ENCODE assay signal across 10 cellular contexts in genomic region chr17:42273474-42274272, GRCh38. TPM values are rescaled to one million over a fixed set of nuclear protein-coding genes. Genes with fewer than 3 reads are reported as not detected.
DNase-seq lines count a peak whose midpoint lies in the region; ATAC-seq and TF ChIP-seq lines count a peak whose summit lies in the region.
"Had no signal": no experiment of that assay in that cellular context is flagged by ENCODE, and none has a peak within 500 bp of the region (broad histone marks: within the 10 kb centered on the region; RNA-seq: fewer than 3 reads in every experiment).

No MANE protein-coding gene starts in this region.

- DNase-seq in CD8-positive, alpha-beta T cell, result no peak
- no peak for DNase-seq in IMR-90
- DNase-seq in activated naive CD8-positive, alpha-beta T cell treated with anti-CD3 and anti-CD28 coated beads, Interleukin-2, amount 50 U/mL, for 24 hours, result no peak
- DNase-seq in Right ventricle myocardium inferior (ENCODE audit: missing footprints), result no peak
- no peak for DNase-seq in AG08395 (ENCODE audit: low spot score)
- DNase-seq in NCI-H1092 treated with DMSO at 0.1 percent for 48 hours (lab: John Stamatoyannopoulos, UW), result no peak
- no peak for DNase-seq in endothelial cell (ENCODE audit: low spot score)
- DNase-seq: NCI-H1092 had no signal

- no peak overlapping the region for H3K4ac ChIP-seq in IMR-90 (ENCODE audit: low read depth, low read length)

- peaks cover 72% of the 10 kb centered on the region for H3K4me1 Mint-ChIP-seq in CD8-positive, alpha-beta T cell (ENCODE audit: low read depth)
- peaks cover 73% of the 10 kb centered on the region for H3K4me1 Mint-ChIP-seq in activated naive CD8-positive, alpha-beta T cell treated with anti-CD3 and anti-CD28 coated beads, Interleukin-2, amount 50 U/mL, for 24 hours
- H3K4me1 Mint-ChIP-seq in endothelial cell (ENCODE audit: unreplicated experiment), result peaks cover 41% of the 10 kb centered on the region

- peaks cover 11% of the 10 kb centered on the region for H3K9me1 ChIP-seq in IMR-90 (ENCODE audit: insufficient read depth, low read length)

- no peak overlapping the region for H2AK5ac ChIP-seq in IMR-90 (ENCODE audit: low read depth, low read length)

- no CpG with 5 or more reads among the region's 7 CpGs for WGBS in IMR-90 (ENCODE audit: extremely low coverage in 2 of 2, insufficient read length in 1 of 2), 2 experiments

- peaks cover 63% of the 10 kb centered on the region for H3K79me2 ChIP-seq in neural cell (replicated peaks; ENCODE audit: insufficient read depth, low read length)

- no peak overlapping the region for H2AK9ac ChIP-seq in IMR-90 (replicated peaks; ENCODE audit: low read depth, low read length, poor library complexity)

- ATAC-seq in CD8-positive, alpha-beta T cell, result no peak
- ATAC-seq in IMR-90 (ENCODE audit: low read depth) (no peak), Right ventricle myocardium inferior (no peak)
- no peak for ATAC-seq in activated naive CD8-positive, alpha-beta T cell treated with anti-CD3 and anti-CD28 coated beads, Interleukin-2, amount 50 U/mL, for 24 hours

- CTCF ChIA-PET in CD8-positive, alpha-beta T cell (lab: Charles Lee), result interaction anchor here (0.8 to 3.0 kb wide), 4 partner anchors 26 to 133 kb away, joined by 4 to 13 read pairs (median 9); no protein-coding TSS in a partner anchor
- CTCF ChIA-PET in IMR-90 (lab: Yijun Ruan, JAX), result interaction anchor here (0.6 kb wide), 1 partner anchor 430 kb away, joined by 3 read pairs; no protein-coding TSS in a partner anchor

- no peak overlapping the region for H3K56ac ChIP-seq in IMR-90 (ENCODE audit: extremely low read depth, insufficient read depth, low read length)

- no peaks in the 10 kb centered on the region for H3K9me2 ChIP-seq in neural cell (ENCODE audit: insufficient read depth, low read length)

- POLR2A ChIA-PET in CD8-positive, alpha-beta T cell (lab: Charles Lee), result interaction anchor here (0.6 to 4.1 kb wide), 4 partner anchors 16 to 137 kb away, joined by 3 to 38 read pairs (median 9); no protein-coding TSS in a partner anchor
- POLR2A ChIA-PET in IMR-90 (lab: Charles Lee; ENCODE audit: unreplicated experiment), result no interaction called here

- no peaks in the 10 kb centered on the region for H3K27me3 ChIP-seq in CD8-positive, alpha-beta T cell (ENCODE audit: insufficient read depth, low read length)
- H3K27me3 ChIP-seq in IMR-90 (ENCODE audit: control insufficient read depth, insufficient read depth, low read length) (no peaks in the 10 kb centered on the region), neural cell (ENCODE audit: insufficient read depth, low read depth, low read length) (no peaks in the 10 kb centered on the region)

- H3K9me3 Mint-ChIP-seq in CD8-positive, alpha-beta T cell, result no peaks in the 10 kb centered on the region
- H3K9me3 Mint-ChIP-seq in activated naive CD8-positive, alpha-beta T cell treated with anti-CD3 and anti-CD28 coated beads, Interleukin-2, amount 50 U/mL, for 24 hours, result no peaks in the 10 kb centered on the region
- no peaks in the 10 kb centered on the region for H3K9me3 Mint-ChIP-seq in endothelial cell (ENCODE audit: unreplicated experiment)

- H4K5ac ChIP-seq in IMR-90 (ENCODE audit: low read depth, low read length), result no peak overlapping the region

- H3K27ac Mint-ChIP-seq in CD8-positive, alpha-beta T cell, result peak overlapping the region; percentile 98
- peak overlapping the region; percentile 94 for H3K27ac Mint-ChIP-seq in activated naive CD8-positive, alpha-beta T cell treated with anti-CD3 and anti-CD28 coated beads, Interleukin-2, amount 50 U/mL, for 24 hours
- H3K27ac Mint-ChIP-seq in endothelial cell (ENCODE audit: unreplicated experiment), result no peak overlapping the region

- no peak overlapping the region for H3K18ac ChIP-seq in IMR-90 (ENCODE audit: low read depth, low read length)

- H4K8ac ChIP-seq in IMR-90 (ENCODE audit: low read depth in 2 of 2, low read length in 2 of 2), result no peak overlapping the region

- no peak overlapping the region for H2BK15ac ChIP-seq in IMR-90 (ENCODE audit: low read depth, low read length)

- H3K4me1 ChIP-seq in CD8-positive, alpha-beta T cell (ENCODE audit: insufficient read depth, low read length), result peaks cover 58% of the 10 kb centered on the region
- peaks cover 10% of the 10 kb centered on the region for H3K4me1 ChIP-seq in IMR-90 (ENCODE audit: control insufficient read depth, insufficient read depth, low read length)

- H3K36me3 Mint-ChIP-seq in CD8-positive, alpha-beta T cell, result peaks cover 13% of the 10 kb centered on the region
- peaks cover 31% of the 10 kb centered on the region for H3K36me3 Mint-ChIP-seq in activated naive CD8-positive, alpha-beta T cell treated with anti-CD3 and anti-CD28 coated beads, Interleukin-2, amount 50 U/mL, for 24 hours (ENCODE audit: low read depth)
- no peaks in the 10 kb centered on the region for H3K36me3 Mint-ChIP-seq in endothelial cell (ENCODE audit: low read depth, unreplicated experiment)

- no peak overlapping the region for H3K23ac ChIP-seq in IMR-90 (ENCODE audit: low read depth, low read length)

- H3K27ac ChIP-seq in CD8-positive, alpha-beta T cell (ENCODE audit: low read depth, low read length), result peak overlapping the region; percentile 51
- H3K27ac ChIP-seq in IMR-90 (ENCODE audit: insufficient read depth, low read length) (no peak overlapping the region), neural cell (ENCODE audit: low read length) (no peak overlapping the region)
- H3K27ac ChIP-seq: HL-60 had no signal

- intact Hi-C loops in CD8-positive, alpha-beta T cell (cut with DNase I, micrococcal nuclease), result loop anchor here in 1 of 2 experiments (5.0 kb wide), 1 partner anchor 36 kb away; no protein-coding TSS in a partner anchor
- intact Hi-C loops in IMR-90 (cut with micrococcal nuclease) (no loop called here), Right ventricle myocardium inferior (cut with DNase I) (loop anchor here (10.0 kb wide), 1 partner anchor 49 kb away; no protein-coding TSS in a partner anchor)

- TF ChIP-seq EP300 in neural cell (conservative IDR thresholded peaks at IDR 0.05; ENCODE audit: poor library complexity, severe bottlenecking), result no peak

- in situ Hi-C loops in IMR-90 (cut with MboI; ENCODE audit: low sequenced_read_pairs), result no loop called here

- H3K4me2 ChIP-seq in IMR-90 (ENCODE audit: low read depth, low read length) (peak overlapping the region; percentile 36; the same call in 1 of the 2 replicates), neural cell (ENCODE audit: low read length) (peak overlapping the region; percentile 95)

- H3K14ac ChIP-seq in IMR-90 (replicated peaks; ENCODE audit: low read depth, low read length), result no peak overlapping the region

- H3F3A ChIP-seq in neural cell (ENCODE audit: insufficient read depth, low read length, poor library complexity, severe bottlenecking), result no peaks in the 10 kb centered on the region

- no peaks in the 10 kb centered on the region for H3K27me3 Mint-ChIP-seq in CD8-positive, alpha-beta T cell (ENCODE audit: low read depth)
- H3K27me3 Mint-ChIP-seq in activated naive CD8-positive, alpha-beta T cell treated with anti-CD3 and anti-CD28 coated beads, Interleukin-2, amount 50 U/mL, for 24 hours, result no peaks in the 10 kb centered on the region
- H3K27me3 Mint-ChIP-seq in endothelial cell (ENCODE audit: unreplicated experiment), result peaks cover 7% of the 10 kb centered on the region

- dilution Hi-C loops in IMR-90 (cut with HindIII; ENCODE audit: low sequenced_read_pairs, unreplicated experiment), result no loop called here

- H2BK20ac ChIP-seq in IMR-90 (ENCODE audit: low read depth, low read length), result no peak overlapping the region

- no peak overlapping the region for H4K91ac ChIP-seq in IMR-90 (ENCODE audit: insufficient read depth, low read depth, low read length)

- H3K79me1 ChIP-seq in IMR-90 (ENCODE audit: low read depth in 1 of 2, low read length in 2 of 2), result peaks cover 9 to 63% of the 10 kb centered on the region in 2 experiments; a peak in 3 of 4 replicates

- TF ChIP-seq RAD21 in IMR-90 (IDR thresholded peaks at IDR 0.05; ENCODE audit: low read length), result no peak
- TF ChIP-seq RAD21 in neural cell (conservative IDR thresholded peaks at IDR 0.05), result no peak

- H2AFZ ChIP-seq in IMR-90 (replicated peaks; ENCODE audit: low read length, poor library complexity) (no peak overlapping the region), neural cell (ENCODE audit: low read depth, low read length) (no peak overlapping the region)

- H3K9me3 ChIP-seq in CD8-positive, alpha-beta T cell (ENCODE audit: low read length), result no peaks in the 10 kb centered on the region
- H3K9me3 ChIP-seq in IMR-90 (ENCODE audit: control insufficient read depth, insufficient read depth, low read length) (no peaks in the 10 kb centered on the region), neural cell (ENCODE audit: low read length) (no peaks in the 10 kb centered on the region)

- TF ChIP-seq CTCF in CD8-positive, alpha-beta T cell (IDR thresholded peaks at IDR 0.05), result no peak
- TF ChIP-seq CTCF in IMR-90 (conservative IDR thresholded peaks at IDR 0.05; ENCODE audit: low read depth, low read length) (no peak), neural cell (IDR thresholded peaks at IDR 0.05; ENCODE audit: poor library complexity, severe bottlenecking) (no peak), endothelial cell (IDR thresholded peaks at IDR 0.05; ENCODE audit: unreplicated experiment) (no peak)

- H3K36me3 ChIP-seq in CD8-positive, alpha-beta T cell (ENCODE audit: insufficient read depth, low read length), result no peaks in the 10 kb centered on the region
- H3K36me3 ChIP-seq in IMR-90 (ENCODE audit: control insufficient read depth, insufficient read depth, low read length) (no peaks in the 10 kb centered on the region), neural cell (ENCODE audit: insufficient read depth, low read length) (no peaks in the 10 kb centered on the region)

- TF ChIP-seq POLR2A in IMR-90 (IDR thresholded peaks at IDR 0.05; ENCODE audit: low read depth, low read length), result no peak

- H3K4me3 ChIP-seq in CD8-positive, alpha-beta T cell (ENCODE audit: low read depth, low read length), result peak overlapping the region; percentile 65
- no peak overlapping the region for H3K4me3 ChIP-seq in IMR-90 (ENCODE audit: insufficient read depth, low read depth, low read length)
- peak overlapping the region; percentile 67 for H3K4me3 ChIP-seq in neural cell (ENCODE audit: low read length)

- peak overlapping the region; percentile 96 for H3K4me3 Mint-ChIP-seq in CD8-positive, alpha-beta T cell
- peak overlapping the region; percentile 95 for H3K4me3 Mint-ChIP-seq in activated naive CD8-positive, alpha-beta T cell treated with anti-CD3 and anti-CD28 coated beads, Interleukin-2, amount 50 U/mL, for 24 hours
- no peak overlapping the region for H3K4me3 Mint-ChIP-seq in endothelial cell (ENCODE audit: unreplicated experiment)

- BruUV-seq in IMR-90 (replicated peaks; lab: Mats Ljungman, UMichigan), result no TSS peak

- H3K9ac ChIP-seq in IMR-90 (ENCODE audit: low read depth, low read length), result no peak overlapping the region
- H3K9ac ChIP-seq in neural cell (ENCODE audit: low read length), result no peak overlapping the region

- H4K20me1 ChIP-seq in IMR-90 (ENCODE audit: insufficient read depth, low read length) (peaks cover 36% of the 10 kb centered on the region), neural cell (ENCODE audit: insufficient read depth) (peaks cover 5% of the 10 kb centered on the region)

- no peak overlapping the region for H2BK5ac ChIP-seq in IMR-90 (ENCODE audit: low read depth, low read length, poor library complexity, severe bottlenecking)

- H2BK120ac ChIP-seq in IMR-90 (ENCODE audit: low read depth, low read length), result no peak overlapping the region

RNA-seq across cellular contexts. Expression of gene STAT5B, which starts 2.5 kb away (rescaled TPM):
- 10 to 100 TPM; 85.2 to 85.5 TPM for total RNA-seq in CD8-positive, alpha-beta T cell
- total RNA-seq in IMR-90 (2012; rRNA removed) (21.7 and 24.4 TPM in 2 replicates), Right ventricle myocardium inferior (32.9 TPM), endothelial cell (ENCODE audit: unreplicated experiment) (40.2 TPM)
- polyA plus RNA-seq in IMR-90 (2012; rRNA removed) (28.7 and 29.6 TPM in 2 replicates), neural cell (47.4 and 54.9 TPM in 2 replicates)
- 11.6 and 14.8 TPM in 2 replicates for polyA plus RNA-seq in IMR-90 (2012; cell fraction: cytosol; rRNA removed)
- polyA plus RNA-seq in IMR-90 (2012; cell fraction: nucleus; rRNA removed; ENCODE audit: low replicate concordance), result 95.5 and 119 TPM in 2 replicates
- polyA minus RNA-seq in neural cell, result 56.2 and 64.2 TPM in 2 replicates

RNA-seq across cellular contexts. Expression of gene STAT5A, which starts 14.6 kb away (rescaled TPM):
- total RNA-seq in CD8-positive, alpha-beta T cell, result 100 to 1,000 TPM; 300 to 319 TPM
- 1.3 and 1.4 TPM in 2 replicates for total RNA-seq in IMR-90 (2012; rRNA removed)
- 1.4 and 1.5 TPM in 2 replicates for polyA plus RNA-seq in IMR-90 (2012; rRNA removed)
- 1.9 and 2.0 TPM in 2 replicates for polyA plus RNA-seq in IMR-90 (2012; cell fraction: cytosol; rRNA removed)
- 5.2 and 5.6 TPM in 2 replicates for polyA plus RNA-seq in IMR-90 (2012; cell fraction: nucleus; rRNA removed; ENCODE audit: low replicate concordance)
- polyA plus RNA-seq in neural cell, result 0.08 and 0.28 TPM in 2 replicates
- polyA minus RNA-seq in neural cell, result 0.58 and 1.5 TPM in 2 replicates
- total RNA-seq in Right ventricle myocardium inferior, result 14.6 TPM
- 67.2 TPM for total RNA-seq in endothelial cell (ENCODE audit: unreplicated experiment)
